Comparison of ENCODE assay signal across 1 cellular context in the genomic region with DNA sequence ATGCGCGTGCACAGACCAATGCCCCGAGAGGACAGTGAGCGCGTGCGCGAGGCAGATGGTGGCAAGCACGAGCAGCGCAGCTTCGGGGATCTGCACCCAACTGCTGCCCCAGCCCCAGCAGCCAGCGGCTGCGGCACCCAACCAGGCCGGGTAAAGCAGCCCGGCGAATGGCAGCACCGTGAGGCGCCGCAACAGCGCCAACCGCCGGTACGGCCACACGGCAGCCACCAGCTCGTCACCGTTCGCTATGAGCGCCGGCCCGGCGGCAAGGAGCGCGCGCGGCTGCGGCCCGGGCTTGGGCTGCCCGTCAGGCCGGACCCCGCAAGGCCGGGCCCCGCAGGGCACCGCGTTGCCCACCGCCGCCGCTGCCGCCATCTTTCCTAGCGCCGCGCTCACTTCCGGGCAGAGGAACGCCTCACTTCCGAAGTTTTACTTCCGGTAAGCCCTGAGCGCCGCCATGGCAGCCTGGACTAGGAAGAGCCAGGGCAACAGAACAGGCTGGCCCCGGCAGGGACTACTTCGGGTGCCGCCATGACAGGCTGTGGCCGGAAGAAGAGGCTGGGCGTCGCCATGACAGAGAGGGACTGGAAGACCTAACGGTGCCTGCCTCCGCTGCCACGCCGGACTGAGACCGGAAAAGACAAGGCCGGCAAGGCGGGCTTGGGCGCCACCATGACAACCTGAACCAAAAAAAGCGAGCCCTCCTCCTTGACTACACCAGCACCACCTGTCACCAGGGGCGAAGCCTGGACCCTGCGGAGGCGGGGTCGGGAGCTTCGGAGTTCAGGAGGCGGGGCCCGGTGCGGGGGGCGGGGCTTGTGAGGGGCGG.
TF ChIP-seq lines count a peak whose summit lies in the region.

TSS of gene ATP13A1 (minus strand) at position 385 of the 829 bp plus-strand sequence. CDS start at position 375, 10 bp downstream.

TF ChIP-seq in IMR-90, 13 proteins besides CTCF, POLR2A, EP300 and RAD21 (continued from another document):
- TF ChIP-seq, protein P1, sequence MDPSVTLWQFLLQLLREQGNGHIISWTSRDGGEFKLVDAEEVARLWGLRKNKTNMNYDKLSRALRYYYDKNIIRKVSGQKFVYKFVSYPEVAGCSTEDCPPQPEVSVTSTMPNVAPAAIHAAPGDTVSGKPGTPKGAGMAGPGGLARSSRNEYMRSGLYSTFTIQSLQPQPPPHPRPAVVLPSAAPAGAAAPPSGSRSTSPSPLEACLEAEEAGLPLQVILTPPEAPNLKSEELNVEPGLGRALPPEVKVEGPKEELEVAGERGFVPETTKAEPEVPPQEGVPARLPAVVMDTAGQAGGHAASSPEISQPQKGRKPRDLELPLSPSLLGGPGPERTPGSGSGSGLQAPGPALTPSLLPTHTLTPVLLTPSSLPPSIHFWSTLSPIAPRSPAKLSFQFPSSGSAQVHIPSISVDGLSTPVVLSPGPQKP (IDR thresholded peaks at IDR 0.05; ENCODE audit: borderline replicate concordance, low read depth, low read length) = 0 out of 2 replicates have a peak, but pooled peaks have one; percentile 9
TF ChIP-seq in IMR-90: peak in this region for 3.
